ENCODE assay signal across 9 cellular contexts in the genomic region with DNA sequence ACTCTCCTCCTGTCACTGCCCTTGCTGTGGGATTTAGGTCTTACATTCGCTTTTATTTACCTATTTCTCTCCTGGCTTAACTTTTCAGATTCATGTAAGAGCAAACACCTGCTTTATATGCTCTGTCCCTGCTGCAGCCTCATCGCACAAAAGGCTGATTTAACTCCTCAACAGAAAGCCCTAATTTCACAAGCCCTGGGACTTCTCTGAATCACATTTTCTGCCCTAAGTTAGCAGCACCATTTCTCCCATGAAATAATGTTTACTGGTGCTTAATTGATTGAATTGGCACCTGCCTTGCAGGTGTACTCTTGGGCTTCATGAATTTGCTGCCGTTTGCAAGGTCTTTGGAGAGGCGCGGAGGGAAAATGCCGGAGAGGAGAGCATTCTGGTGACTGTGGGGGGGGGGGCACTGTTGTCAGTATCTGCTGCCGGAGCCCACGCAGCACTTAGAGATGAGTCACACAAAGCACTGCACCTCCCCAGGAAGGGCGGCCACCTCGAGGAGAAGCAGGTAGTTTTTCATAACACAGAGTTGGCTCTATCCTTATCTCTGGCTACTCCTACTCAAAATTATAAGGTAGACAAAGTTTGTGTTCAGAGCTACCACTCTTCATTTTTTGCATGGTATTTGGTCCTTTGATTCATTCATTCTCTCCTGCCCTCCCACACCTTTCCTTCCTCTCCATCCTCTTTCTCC.
DNase-seq lines count a peak whose midpoint lies in the region; ATAC-seq and TF ChIP-seq lines count a peak whose summit lies in the region.
"Had no signal": no experiment of that assay in that cellular context is flagged by ENCODE, and none has a peak within 500 bp of the region (broad histone marks: within the 10 kb centered on the region; RNA-seq: fewer than 3 reads in every experiment).

No MANE protein-coding gene starts in this region.

- in situ Hi-C loops in mammary epithelial cell (cut with MboI; ENCODE audit: low sequenced_read_pairs in 2 of 2): no loop called here

- H4K20me1 ChIP-seq in mammary epithelial cell (ENCODE audit: insufficient read depth, low read length): no peaks in the 10 kb centered on the region

- no peaks in the 10 kb centered on the region for H3K27me3 ChIP-seq in mammary epithelial cell (ENCODE audit: insufficient read depth, low read length)

- H3K9me3 ChIP-seq in mammary epithelial cell (replicated peaks; ENCODE audit: insufficient read depth, low read length): no peaks in the 10 kb centered on the region

- H3K27ac ChIP-seq in mammary epithelial cell (ENCODE audit: insufficient read depth, low read depth, low read length): no peak overlapping the region

- WGBS in mammary epithelial cell (ENCODE audit: low coverage, missing lambda C conversion rate): 19% methylated on average over 8 of the region's 10 CpGs

- intact Hi-C loops in mammary epithelial cell (cut with micrococcal nuclease): no loop called here

- H3K4me1 ChIP-seq in mammary epithelial cell (ENCODE audit: insufficient read depth, low read length): peaks cover 30% of the 10 kb centered on the region

- no TSS peak for BruUV-seq in mammary epithelial cell (replicated peaks; lab: Mats Ljungman, UMichigan)

- no peak overlapping the region for H3K9ac ChIP-seq in mammary epithelial cell (ENCODE audit: insufficient read depth, low read length)

- no peak for TF ChIP-seq CTCF in mammary epithelial cell (conservative IDR thresholded peaks at IDR 0.05 in 1 of 2, IDR thresholded peaks at IDR 0.05 in 1 of 2; ENCODE audit: extremely low read depth in 1 of 2, insufficient read depth in 1 of 2, low read depth in 1 of 2, low read length in 2 of 2)

- dilution Hi-C loops in mammary epithelial cell (cut with HindIII; ENCODE audit: low sequenced_read_pairs): no loop called here

- no peak for ATAC-seq in GM19455 (IDR thresholded peaks at IDR 0.05; ENCODE audit: unreplicated experiment)

- H3K4me2 ChIP-seq in mammary epithelial cell (ENCODE audit: insufficient read depth, low read depth, low read length): peak overlapping the region; percentile 48

- H3K4me3 ChIP-seq in mammary epithelial cell (replicated peaks in 1 of 3; ENCODE audit: insufficient read depth in 1 of 3, low read depth in 2 of 3, low read length in 3 of 3): no peak overlapping the region

- peak overlapping the region; percentile 22 for H2AFZ ChIP-seq in mammary epithelial cell (ENCODE audit: low read depth, low read length)

- peak; percentile 52 for DNase-seq in ELR (ENCODE audit: low read depth)
- peak; percentile 12 for DNase-seq in NCI-H2029 treated with DMSO at 0.1 percent for 48 hours (lab: John Stamatoyannopoulos, UW)
- peak; percentile 54 for DNase-seq in mammary epithelial cell
- peak; percentile 13 for DNase-seq in occipital lobe (lab: John Stamatoyannopoulos, UW)
- no peak for DNase-seq in AML-193 (lab: John Stamatoyannopoulos, UW)
- DNase-seq in KG1 (lab: John Stamatoyannopoulos, UW): no peak
- no peak for DNase-seq in AG08396 (ENCODE audit: low spot score)
- DNase-seq: stimulated activated CD4-positive, alpha-beta T cell treated with anti-CD3 and anti-CD28 coated beads, Interleukin-15, amount 100 ng/mL, for 24 hours had no signal

- H3K79me2 ChIP-seq in mammary epithelial cell (ENCODE audit: insufficient read depth, low read length): no peaks in the 10 kb centered on the region

- CTCF ChIA-PET in mammary epithelial cell (lab: Charles Lee; ENCODE audit: low non-redundant PET): interaction anchor here (0.8 kb wide), 1 partner anchor 11 kb away, joined by 11 read pairs; no protein-coding TSS in a partner anchor

- no peaks in the 10 kb centered on the region for H3K36me3 ChIP-seq in mammary epithelial cell (ENCODE audit: insufficient read depth, low read length)

Comparison
In these comparisons a context has a peak if more than half of its experiments do, and no peak if none do; other contexts are left out.
1. DNase-seq: peak in ELR (single experiment), NCI-H2029 treated with DMSO at 0.1 percent for 48 hours (single experiment), mammary epithelial cell (single experiment) and occipital lobe (single experiment); none in AML-193 (0 of 2), KG1 (single experiment) and AG08396 (single experiment).